Comparison of ENCODE assay signal across 2 cellular contexts in the genomic region with DNA sequence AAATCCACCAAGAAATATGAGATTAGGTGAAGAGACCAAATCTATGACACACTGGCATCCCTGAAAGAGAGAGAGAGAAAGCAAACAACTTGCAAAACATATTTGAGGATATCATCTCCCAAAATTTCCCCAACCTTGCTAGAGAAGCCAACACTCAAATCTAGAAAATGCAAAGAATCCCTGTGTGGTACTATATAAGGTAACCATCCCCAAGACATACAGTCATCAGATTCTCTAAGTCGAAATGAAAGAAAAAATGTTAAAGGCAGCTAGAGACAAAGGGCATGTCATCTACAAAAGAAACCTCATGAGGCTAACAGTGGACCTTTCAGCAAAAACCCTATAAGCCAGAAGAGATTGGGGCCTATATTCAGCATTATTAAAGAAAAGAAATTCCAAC.
TF ChIP-seq lines count a peak whose summit lies in the region.

No MANE protein-coding gene starts in this region.

TF ChIP-seq in HCT116, 20 proteins besides CTCF, POLR2A, EP300 and RAD21 (continued from another document):
- no peak for TF ChIP-seq SIN3A (IDR thresholded peaks at IDR 0.05; ENCODE audit: low read depth)
- TF ChIP-seq EGR1 (IDR thresholded peaks at IDR 0.05; ENCODE audit: low read depth) = no peak
- no peak for TF ChIP-seq SRF (IDR thresholded peaks at IDR 0.05; ENCODE audit: low read depth)

TF ChIP-seq in endothelial cell of umbilical vein, 7 proteins besides CTCF, POLR2A, EP300 and RAD21 (continued from another document):
- TF ChIP-seq GATA2 (IDR thresholded peaks at IDR 0.05; ENCODE audit: insufficient read depth, insufficient read length, low read depth, low read length) (no peak), POLR2AphosphoS5 (IDR thresholded peaks at IDR 0.05; ENCODE audit: insufficient read depth, low read depth, low read length) (no peak), FOS (IDR thresholded peaks at IDR 0.05; ENCODE audit: borderline replicate concordance, insufficient read depth, low read length) (no peak), EZH2 (IDR thresholded peaks at IDR 0.05; ENCODE audit: borderline replicate concordance, low read depth, low read length, severe bottlenecking) (no peak), JUN (IDR thresholded peaks at IDR 0.05; ENCODE audit: borderline replicate concordance, insufficient read depth, insufficient read length, low read depth) (no peak)
- TF ChIP-seq, protein P1, sequence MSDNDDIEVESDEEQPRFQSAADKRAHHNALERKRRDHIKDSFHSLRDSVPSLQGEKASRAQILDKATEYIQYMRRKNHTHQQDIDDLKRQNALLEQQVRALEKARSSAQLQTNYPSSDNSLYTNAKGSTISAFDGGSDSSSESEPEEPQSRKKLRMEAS (IDR thresholded peaks at IDR 0.05; ENCODE audit: insufficient read depth, insufficient read length) = no peak
TF ChIP-seq in endothelial cell of umbilical vein: peak in this region for 0.
